Comparison of ENCODE assay signal across 1 cellular context in the genomic region with DNA sequence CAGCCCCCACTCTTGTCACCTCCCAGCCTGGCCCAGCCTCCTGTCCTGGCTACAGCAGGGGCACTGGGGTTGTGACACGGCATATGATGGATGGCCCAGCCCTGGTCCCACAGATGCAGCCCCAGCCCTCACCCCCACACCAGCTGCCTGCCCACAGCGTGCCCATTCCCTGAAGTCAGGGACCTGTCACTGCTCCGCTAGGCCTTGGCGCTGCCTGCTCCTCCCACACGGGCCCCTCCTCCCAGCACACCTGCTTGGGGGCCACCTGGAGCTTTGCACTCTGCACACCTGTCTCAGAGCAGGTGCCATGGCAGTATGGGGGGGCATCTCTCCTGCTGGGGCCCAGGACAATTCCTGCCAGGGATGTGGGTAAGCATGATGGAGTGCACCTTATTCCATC.
TF ChIP-seq lines count a peak whose summit lies in the region.

No MANE protein-coding gene starts in this region.

TF ChIP-seq in H1, 55 proteins besides CTCF, POLR2A, EP300 and RAD21:
- no peak for TF ChIP-seq RNF2 (IDR thresholded peaks at IDR 0.05; ENCODE audit: borderline replicate concordance, low read depth, low read length, missing control alignments, poor library complexity, severe bottlenecking)
- no peak for TF ChIP-seq TCF12 (IDR thresholded peaks at IDR 0.05; ENCODE audit: low read depth, low read length)
- no peak for TF ChIP-seq JUN (IDR thresholded peaks at IDR 0.05; ENCODE audit: low read depth, low read length)
- TF ChIP-seq FOSL1 (IDR thresholded peaks at IDR 0.05; ENCODE audit: insufficient read depth, low read depth, low read length), result no peak
- no peak for TF ChIP-seq HDAC6 (IDR thresholded peaks at IDR 0.05; ENCODE audit: low read depth, low read length)
- TF ChIP-seq RFX5 (IDR thresholded peaks at IDR 0.05; ENCODE audit: borderline replicate concordance, low read depth, low read length), result no peak
- no peak for TF ChIP-seq MAFK (IDR thresholded peaks at IDR 0.05; ENCODE audit: low read depth, low read length)
